15 cellular contexts compared by ENCODE assay signal in genomic region chr3:159844383-159844730, GRCh38. TPM values are rescaled to one million over a fixed set of nuclear protein-coding genes. Genes with fewer than 3 reads are reported as not detected.
DNase-seq lines count a peak whose midpoint lies in the region; ATAC-seq and TF ChIP-seq lines count a peak whose summit lies in the region.
"Had no signal": no experiment of that assay in that cellular context is flagged by ENCODE, and none has a peak within 500 bp of the region (broad histone marks: within the 10 kb centered on the region; RNA-seq: fewer than 3 reads in every experiment).

No MANE protein-coding gene starts in this region.

- H3K79me2 ChIP-seq in osteoblast (ENCODE audit: insufficient read depth, low read length): peaks cover 97% of the 10 kb centered on the region

- H3K9me3 Mint-ChIP-seq in activated naive CD4-positive, alpha-beta T cell treated with anti-CD3 and anti-CD28 coated beads, Interleukin-2, amount 50 U/mL, for 72 hours: no peaks in the 10 kb centered on the region
- H3K9me3 Mint-ChIP-seq: activated T-helper 1 cell treated with anti-CD3 and anti-CD28 coated beads, Interleukin-12 subunit alpha, Interleukin-12 subunit beta, Interleukin-2, Interleukin-4 antibody, amounts not matched to agents 30 ng/mL and 10 ng/mL and 1 ng/mL, durations not matched to agents 14 hours and 24 hours and 36 hours had no signal

- H3K27me3 ChIP-seq in BE2C (no peaks in the 10 kb centered on the region), SJSA1 (replicated peaks) (no peaks in the 10 kb centered on the region), osteoblast (ENCODE audit: insufficient read depth, low read length) (no peaks in the 10 kb centered on the region)
- H3K27me3 ChIP-seq: thyroid gland had no signal

- H3K36me3 Mint-ChIP-seq in activated naive CD4-positive, alpha-beta T cell treated with anti-CD3 and anti-CD28 coated beads, Interleukin-2, amount 50 U/mL, for 72 hours: no peaks in the 10 kb centered on the region

- H3K4me2 ChIP-seq in osteoblast (ENCODE audit: insufficient read depth, low read length): peak overlapping the region; percentile 29

- H3K4me3 ChIP-seq in BE2C (ENCODE audit: low read depth, low read length): peak overlapping the region; percentile 16
- no peak overlapping the region for H3K4me3 ChIP-seq in SJSA1
- H3K4me3 ChIP-seq in osteoblast (ENCODE audit: insufficient read depth, low read length): no peak overlapping the region
- H3K4me3 ChIP-seq: thyroid gland had no signal

- no peak overlapping the region for H3K27ac Mint-ChIP-seq in activated naive CD4-positive, alpha-beta T cell treated with anti-CD3 and anti-CD28 coated beads, Interleukin-2, amount 50 U/mL, for 72 hours
- H3K27ac Mint-ChIP-seq: activated T-helper 1 cell treated with anti-CD3 and anti-CD28 coated beads, Interleukin-12 subunit alpha, Interleukin-12 subunit beta, Interleukin-2, Interleukin-4 antibody, amounts not matched to agents 30 ng/mL and 10 ng/mL and 1 ng/mL, durations not matched to agents 14 hours and 24 hours and 36 hours had no signal

- H3K27ac ChIP-seq in SJSA1 (peak overlapping the region; percentile 61), epithelial cell of prostate (peak overlapping the region; percentile 41), osteoblast (ENCODE audit: low read depth, low read length) (peak overlapping the region; percentile 26)
- H3K27ac ChIP-seq: thyroid gland had no signal

- H3K36me3 ChIP-seq in BE2C: peaks cover 40% of the 10 kb centered on the region
- no peaks in the 10 kb centered on the region; the same call in 1 of the 2 replicates for H3K36me3 ChIP-seq in SJSA1
- no peaks in the 10 kb centered on the region for H3K36me3 ChIP-seq in osteoblast (ENCODE audit: insufficient read depth, low read length)
- H3K36me3 ChIP-seq: thyroid gland had no signal

- H3K9me3 ChIP-seq in BE2C: peaks cover 3% of the 10 kb centered on the region; the same call in 1 of the 2 replicates
- H3K9me3 ChIP-seq in SJSA1 (replicated peaks): no peaks in the 10 kb centered on the region
- no peaks in the 10 kb centered on the region for H3K9me3 ChIP-seq in osteoblast (ENCODE audit: low read depth, low read length)
- H3K9me3 ChIP-seq: thyroid gland had no signal

- DNase-seq in BE2C (no peak), SJSA1 (ENCODE audit: low read depth in 1 of 2, low spot score in 2 of 2) (peak in 1 of 2 experiments; percentile 66), epithelial cell of prostate (ENCODE audit: low read depth, low spot score) (no peak), osteoblast (ENCODE audit: insufficient read length, low spot score, missing footprints) (no peak), NCI-H1417 treated with DMSO at 0.1 percent for 48 hours (lab: John Stamatoyannopoulos, UW) (no peak)
- no peak for DNase-seq in activated naive CD4-positive, alpha-beta T cell treated with anti-CD3 and anti-CD28 coated beads, Interleukin-2, amount 50 U/mL, for 72 hours (ENCODE audit: low spot score in 2 of 2)
- DNase-seq: activated CD4-positive, alpha-beta T cell treated with anti-CD3 and anti-CD28 coated beads, Interleukin-2, amount 50 U/mL, for 4 hours; effector CD8-positive, alpha-beta T cell; NCI-H1048; stimulated activated CD4-positive, alpha-beta T cell treated with anti-CD3 and anti-CD28 coated beads, Interleukin-12 subunit alpha, Interleukin-12 subunit beta, amount 100 ng/mL, for 4 hours; T-helper 9 cell; thyroid gland had no signal

- no peak overlapping the region for H2AFZ ChIP-seq in osteoblast (ENCODE audit: low read length)

- H4K20me1 ChIP-seq in osteoblast (ENCODE audit: insufficient read depth, low read length): peaks cover 19% of the 10 kb centered on the region

- peaks cover 52% of the 10 kb centered on the region for H3K4me1 ChIP-seq in BE2C
- peaks cover 32% of the 10 kb centered on the region for H3K4me1 ChIP-seq in SJSA1 (replicated peaks)
- peaks cover 20% of the 10 kb centered on the region for H3K4me1 ChIP-seq in osteoblast (ENCODE audit: insufficient read depth, low read length)

- ATAC-seq in GM18858 (IDR thresholded peaks at IDR 0.05; ENCODE audit: unreplicated experiment): no peak
- no peak for ATAC-seq in activated naive CD4-positive, alpha-beta T cell treated with anti-CD3 and anti-CD28 coated beads, Interleukin-2, amount 50 U/mL, for 72 hours
- ATAC-seq in GM21576 (IDR thresholded peaks at IDR 0.05; ENCODE audit: unreplicated experiment): no peak

- TF ChIP-seq CTCF in BE2C (IDR thresholded peaks at IDR 0.05; ENCODE audit: low read depth, low read length) (no peak), osteoblast (IDR thresholded peaks at IDR 0.05; ENCODE audit: extremely low read depth, low read depth, low read length) (no peak)

RNA-seq across cellular contexts. Expression of gene SCHIP1, which starts 4.7 kb away (rescaled TPM):
- polyA plus RNA-seq in BE2C (2012; ENCODE audit: insufficient read depth, insufficient read length, low read depth): 317 TPM
- total RNA-seq in SJSA1 (2014; rRNA removed; shearing (Covaris generic)): 1.5 and 9.4 TPM in 2 replicates
- 1.8 and 2.4 TPM in 2 replicates for total RNA-seq in osteoblast
- total RNA-seq in activated naive CD4-positive, alpha-beta T cell treated with anti-CD3 and anti-CD28 coated beads, Interleukin-2, amount 50 U/mL, for 72 hours: not detected
- total RNA-seq: activated T-helper 1 cell treated with anti-CD3 and anti-CD28 coated beads, Interleukin-12 subunit alpha, Interleukin-12 subunit beta, Interleukin-2, Interleukin-4 antibody, amounts not matched to agents 30 ng/mL and 10 ng/mL and 1 ng/mL, durations not matched to agents 14 hours and 24 hours and 36 hours had no signal
